Comparison of ENCODE assay signal across 30 cellular contexts in genomic region chr15:77832874-77833273, GRCh38.
"Had no signal": no experiment of that assay in that cellular context is flagged by ENCODE, and none has a peak within 500 bp of the region (broad histone marks: within the 10 kb centered on the region; RNA-seq: fewer than 3 reads in every experiment).

No MANE protein-coding gene starts in this region.

- DNase-seq: activated CD4-positive, alpha-beta memory T cell treated with anti-CD3 and anti-CD28 coated beads for 36 hours; activated CD4-positive, alpha-beta T cell treated with anti-CD3 and anti-CD28 coated beads, Interleukin-2, amount 10 ng/mL, durations not matched to agents 24 days and 14 days; activated CD8-positive, alpha-beta memory T cell treated with anti-CD3 and anti-CD28 coated beads, Interleukin-2, amount 50 U/mL, for 4 hours; activated gamma-delta T cell treated with Interleukin-2 at 50 U/mL for 16 hours; body of pancreas; effector memory CD8-positive, alpha-beta T cell; hippocampal formation; left colon; midbrain; naive thymus-derived CD4-positive, alpha-beta T cell; retina; stimulated activated CD4-positive, alpha-beta T cell treated with anti-CD3 and anti-CD28 coated beads, Interleukin-15, amount 100 ng/mL, for 24 hours; stimulated activated CD4-positive, alpha-beta T cell treated with anti-CD3 and anti-CD28 coated beads, Interleukin-2, amount 100 ng/mL, for 24 hours; stimulated activated naive B cell treated with anti-CD40 and anti-IgM and Interleukin-4, amounts not matched to agents 10 μg/mL and 1 μg/mL and 100 μg/mL, for 72 hours; stomach; SW 1271; T-helper 9 cell; thyroid gland; upper lobe of left lung had no signal

- H3K36me3 ChIP-seq: gastroesophageal sphincter, prostate gland, stomach, thyroid gland, upper lobe of left lung had no signal

- ATAC-seq: activated CD4-positive, CD25-positive, alpha-beta regulatory T cell treated with anti-CD3 and anti-CD28 coated beads, Interleukin-2, amount 50 U/mL, for 24 hours; activated naive CD4-positive, alpha-beta T cell treated with anti-CD3 and anti-CD28 coated beads, Interleukin-2, amount 50 U/mL, for 72 hours; body of pancreas; effector memory CD8-positive, alpha-beta T cell; gastroesophageal sphincter; left colon; naive thymus-derived CD4-positive, alpha-beta T cell; stimulated activated naive B cell treated with anti-CD40 and anti-IgM and Interleukin-4, amounts not matched to agents 10 μg/mL and 1 μg/mL and 100 μg/mL, for 72 hours had no signal

- H3K4me1 ChIP-seq: body of pancreas, gastroesophageal sphincter, prostate gland, stomach, thyroid gland, upper lobe of left lung had no signal

- H3K27me3 ChIP-seq: body of pancreas, thyroid gland, upper lobe of left lung had no signal

- FAIRE-seq: endothelial cell of umbilical vein, kidney, TTC549 had no signal

- H3K4me2 ChIP-seq: smooth muscle cell had no signal

- H3K4me3 ChIP-seq: body of pancreas, coronary artery, dorsolateral prefrontal cortex, gastroesophageal sphincter, prostate gland, smooth muscle cell, stomach, thyroid gland, upper lobe of left lung had no signal

- H3K9me3 ChIP-seq: body of pancreas, gastroesophageal sphincter, prostate gland, stomach, thyroid gland, upper lobe of left lung had no signal

- H3K27ac ChIP-seq: body of pancreas, coronary artery, dorsolateral prefrontal cortex, gastroesophageal sphincter, prostate gland, stomach, thyroid gland, upper lobe of left lung, VCaP had no signal
